In genomic region chr1:205188132-205188531, GRCh38 we compare ENCODE assay signal across 18 cellular contexts. TPM values are rescaled to one million over a fixed set of nuclear protein-coding genes. Genes with fewer than 3 reads are reported as not detected.
DNase-seq lines count a peak whose midpoint lies in the region; ATAC-seq and TF ChIP-seq lines count a peak whose summit lies in the region.
"Had no signal": no experiment of that assay in that cellular context is flagged by ENCODE, and none has a peak within 500 bp of the region (broad histone marks: within the 10 kb centered on the region; RNA-seq: fewer than 3 reads in every experiment).

No MANE protein-coding gene starts in this region.

- no peaks in the 10 kb centered on the region for H3K9me2 ChIP-seq in GM23248 (ENCODE audit: insufficient read depth)

- peaks cover 53% of the 10 kb centered on the region for H3K4me1 Mint-ChIP-seq in activated T-helper 17 cell treated with anti-CD3 and anti-CD28 coated beads, Interleukin-2, amount 50 U/mL, for 72 hours

- H3K4me3 Mint-ChIP-seq in activated T-helper 17 cell treated with anti-CD3 and anti-CD28 coated beads, Interleukin-2, amount 50 U/mL, for 72 hours = no peak overlapping the region
- H3K4me3 Mint-ChIP-seq: CD4-positive, CD25-positive, alpha-beta regulatory T cell; IgD-negative memory B cell had no signal

- peaks cover 93% of the 10 kb centered on the region for H3K79me2 ChIP-seq in GM23248 (ENCODE audit: insufficient read depth)

- H3K9me1 ChIP-seq in IMR-90 (ENCODE audit: insufficient read depth, low read length) = peaks cover 17% of the 10 kb centered on the region

- no peaks in the 10 kb centered on the region for H3K27me3 Mint-ChIP-seq in activated T-helper 17 cell treated with anti-CD3 and anti-CD28 coated beads, Interleukin-2, amount 50 U/mL, for 72 hours
- H3K27me3 Mint-ChIP-seq: CD4-positive, CD25-positive, alpha-beta regulatory T cell; IgD-negative memory B cell had no signal

- CTCF ChIA-PET in IMR-90 (lab: Yijun Ruan, JAX) = interaction anchor here (1.1 kb wide), 1 partner anchor 15 kb away, joined by 3 read pairs; no protein-coding TSS in a partner anchor

- H2AK5ac ChIP-seq in IMR-90 (ENCODE audit: low read depth, low read length) = no peak overlapping the region

- H3K27me3 ChIP-seq in GM23248 (replicated peaks; ENCODE audit: insufficient read depth) = no peaks in the 10 kb centered on the region
- no peaks in the 10 kb centered on the region for H3K27me3 ChIP-seq in IMR-90 (ENCODE audit: control insufficient read depth, insufficient read depth, low read length)
- H3K27me3 ChIP-seq: SJSA1 had no signal

- H3K27ac Mint-ChIP-seq in activated naive CD4-positive, alpha-beta T cell treated with anti-CD3 and anti-CD28 coated beads, Interleukin-2, amount 50 U/mL, for 72 hours = no peak overlapping the region
- H3K27ac Mint-ChIP-seq in activated T-helper 17 cell treated with anti-CD3 and anti-CD28 coated beads, Interleukin-2, amount 50 U/mL, for 72 hours = no peak overlapping the region
- H3K27ac Mint-ChIP-seq: CD4-positive, CD25-positive, alpha-beta regulatory T cell; IgD-negative memory B cell had no signal

- POLR2A ChIA-PET in IMR-90 (lab: Charles Lee; ENCODE audit: unreplicated experiment) = no interaction called here

- H2BK5ac ChIP-seq in IMR-90 (ENCODE audit: low read depth, low read length, poor library complexity, severe bottlenecking) = no peak overlapping the region

- in situ Hi-C loops in GM23248 (cut with MboI) = no loop called here
- in situ Hi-C loops in IMR-90 (cut with MboI; ENCODE audit: low sequenced_read_pairs) = no loop called here

- H3K18ac ChIP-seq in IMR-90 (ENCODE audit: low read depth, low read length) = no peak overlapping the region

- peaks cover 7% of the 10 kb centered on the region; the same call in 1 of the 2 replicates for H4K20me1 ChIP-seq in GM23248 (ENCODE audit: insufficient read depth)
- peaks cover 28% of the 10 kb centered on the region for H4K20me1 ChIP-seq in IMR-90 (ENCODE audit: insufficient read depth, low read length)

- TF ChIP-seq POLR2A in IMR-90 (IDR thresholded peaks at IDR 0.05; ENCODE audit: low read depth, low read length) = no peak

- no peak overlapping the region for H3K4ac ChIP-seq in IMR-90 (ENCODE audit: low read depth, low read length)

- H4K5ac ChIP-seq in IMR-90 (ENCODE audit: low read depth, low read length) = no peak overlapping the region

- H3K4me1 ChIP-seq in GM23248 (ENCODE audit: insufficient read depth) (peaks cover 24% of the 10 kb centered on the region), IMR-90 (ENCODE audit: control insufficient read depth, insufficient read depth, low read length) (peaks cover 20% of the 10 kb centered on the region)

- no peak overlapping the region for H3K4me3 ChIP-seq in GM23248
- H3K4me3 ChIP-seq in IMR-90 (ENCODE audit: insufficient read depth, low read depth, low read length) = no peak overlapping the region
- no peak overlapping the region for H3K4me3 ChIP-seq in epithelial cell of esophagus (ENCODE audit: low read length)
- H3K4me3 ChIP-seq: SJSA1 had no signal

- no peak overlapping the region for H2AK9ac ChIP-seq in IMR-90 (replicated peaks; ENCODE audit: low read depth, low read length, poor library complexity)

- no peak overlapping the region for H2BK120ac ChIP-seq in IMR-90 (ENCODE audit: low read depth, low read length)

- H3K9me3 ChIP-seq in GM23248 (ENCODE audit: low read depth) (no peaks in the 10 kb centered on the region), IMR-90 (ENCODE audit: control insufficient read depth, insufficient read depth, low read length) (no peaks in the 10 kb centered on the region)
- H3K9me3 ChIP-seq: SJSA1 had no signal

- no peak overlapping the region for H2BK20ac ChIP-seq in IMR-90 (ENCODE audit: low read depth, low read length)

- H3K9ac ChIP-seq in GM23248 (no peak overlapping the region), IMR-90 (ENCODE audit: low read depth, low read length) (no peak overlapping the region)

- H3K9me3 Mint-ChIP-seq in activated naive CD4-positive, alpha-beta T cell treated with anti-CD3 and anti-CD28 coated beads, Interleukin-2, amount 50 U/mL, for 72 hours = no peaks in the 10 kb centered on the region
- H3K9me3 Mint-ChIP-seq in activated T-helper 17 cell treated with anti-CD3 and anti-CD28 coated beads, Interleukin-2, amount 50 U/mL, for 72 hours = no peaks in the 10 kb centered on the region
- H3K9me3 Mint-ChIP-seq: IgD-negative memory B cell had no signal

- H4K8ac ChIP-seq in IMR-90 (ENCODE audit: low read depth in 2 of 2, low read length in 2 of 2) = no peak overlapping the region

- DNase-seq in GM23248 (peak; percentile 19), IMR-90 (peak; percentile 44), epithelial cell of esophagus (ENCODE audit: low read depth) (peak; percentile 75), iris pigment epithelial cell (ENCODE audit: low read depth) (peak; percentile 72), MV-4-11 (lab: John Stamatoyannopoulos, UW) (no peak)
- no peak for DNase-seq in activated naive CD4-positive, alpha-beta T cell treated with anti-CD3 and anti-CD28 coated beads, Interleukin-2, amount 50 U/mL, for 72 hours (ENCODE audit: low spot score in 2 of 2)
- DNase-seq: Calu3; CD4-positive, CD25-positive, alpha-beta regulatory T cell; DMS79 treated with DMSO at 0.1 percent for 48 hours; NCI-H1417 treated with DMSO at 0.1 percent for 48 hours; NCI-H2081; NCI-H748 treated with DMSO at 0.1 percent for 48 hours; OCI-M1; RPMI8226 had no signal

- H3K56ac ChIP-seq in IMR-90 (ENCODE audit: extremely low read depth, insufficient read depth, low read length) = no peak overlapping the region

- no peak overlapping the region for H3K23ac ChIP-seq in IMR-90 (ENCODE audit: low read depth, low read length)

- ATAC-seq in IMR-90 (ENCODE audit: low read depth) (no peak), GM21390 (IDR thresholded peaks at IDR 0.05; ENCODE audit: unreplicated experiment) (no peak)
- no peak for ATAC-seq in activated naive CD4-positive, alpha-beta T cell treated with anti-CD3 and anti-CD28 coated beads, Interleukin-2, amount 50 U/mL, for 72 hours
- no peak for ATAC-seq in activated T-helper 17 cell treated with anti-CD3 and anti-CD28 coated beads, Interleukin-2, amount 50 U/mL, for 72 hours (replicated peaks)

- H3K36me3 ChIP-seq in GM23248 (ENCODE audit: low read depth) = no peaks in the 10 kb centered on the region
- H3K36me3 ChIP-seq in IMR-90 (ENCODE audit: control insufficient read depth, insufficient read depth, low read length) = peaks cover 3% of the 10 kb centered on the region; the same call in 1 of the 2 replicates

- H3K36me3 Mint-ChIP-seq in activated naive CD4-positive, alpha-beta T cell treated with anti-CD3 and anti-CD28 coated beads, Interleukin-2, amount 50 U/mL, for 72 hours = peaks cover 11 to 21% of the 10 kb centered on the region in 2 donors
- peaks cover 38% of the 10 kb centered on the region for H3K36me3 Mint-ChIP-seq in activated T-helper 17 cell treated with anti-CD3 and anti-CD28 coated beads, Interleukin-2, amount 50 U/mL, for 72 hours (ENCODE audit: low read depth)

- no peak overlapping the region for H3K4me2 ChIP-seq in GM23248 (ENCODE audit: unreplicated experiment)
- no peak overlapping the region for H3K4me2 ChIP-seq in IMR-90 (ENCODE audit: low read depth, low read length)

- dilution Hi-C loops in IMR-90 (cut with HindIII; ENCODE audit: low sequenced_read_pairs, unreplicated experiment) = no loop called here

- no peak overlapping the region for H4K91ac ChIP-seq in IMR-90 (ENCODE audit: insufficient read depth, low read depth, low read length)

- no peak overlapping the region for H3K14ac ChIP-seq in IMR-90 (replicated peaks; ENCODE audit: low read depth, low read length)

- WGBS in GM23248 (ENCODE audit: low coverage in 1 of 2, low lambda C conversion rate in 2 of 2, missing lambda C conversion rate in 2 of 2), 2 experiments = 67 to 75% methylated on average over 2 of the region's 2 CpGs
- no CpG with 5 or more reads among the region's 2 CpGs for WGBS in IMR-90 (ENCODE audit: extremely low coverage in 2 of 2, insufficient read length in 1 of 2), 2 experiments

- TF ChIP-seq CTCF in IMR-90 (conservative IDR thresholded peaks at IDR 0.05; ENCODE audit: low read depth, low read length) = no peak
- no peak for TF ChIP-seq CTCF in epithelial cell of esophagus (IDR thresholded peaks at IDR 0.05; ENCODE audit: insufficient read depth, low read depth, low read length, missing control alignments)

- H3K79me1 ChIP-seq in IMR-90 (ENCODE audit: low read depth in 1 of 2, low read length in 2 of 2) = peaks cover 56 to 92% of the 10 kb centered on the region in 2 experiments

- H2BK15ac ChIP-seq in IMR-90 (ENCODE audit: low read depth, low read length) = no peak overlapping the region

- H3K27ac ChIP-seq in GM23248 = no peak overlapping the region
- no peak overlapping the region for H3K27ac ChIP-seq in IMR-90 (ENCODE audit: insufficient read depth, low read length)
- H3K27ac ChIP-seq: SJSA1 had no signal

- peaks cover 16% of the 10 kb centered on the region for H3F3A ChIP-seq in GM23248 (ENCODE audit: insufficient read depth)

- H2AFZ ChIP-seq in GM23248 (no peak overlapping the region), IMR-90 (replicated peaks; ENCODE audit: low read length, poor library complexity) (no peak overlapping the region)

- TF ChIP-seq RAD21 in IMR-90 (IDR thresholded peaks at IDR 0.05; ENCODE audit: low read length) = no peak

- intact Hi-C loops in IMR-90 (cut with micrococcal nuclease) = no loop called here

- BruUV-seq in IMR-90 (replicated peaks; lab: Mats Ljungman, UMichigan) = no TSS peak

TF ChIP-seq in IMR-90, 13 proteins besides CTCF, POLR2A, EP300 and RAD21 (continues in another document):
- no peak for TF ChIP-seq NFE2L2 (IDR thresholded peaks at IDR 0.05; ENCODE audit: low read depth, low read length)

RNA-seq across cellular contexts. Expression of gene DSTYK, which starts 23.4 kb away (rescaled TPM):
- total RNA-seq in GM23248 (2014; rRNA removed; shearing (Covaris generic)) = 11.3 and 12.1 TPM in 2 replicates
- polyA plus RNA-seq in GM23248 (2016; fragmentation: Nextera tagmentation; extraction: Ambion mirVana) = 9.8 and 10.6 TPM in 2 replicates
- 18.3 and 19.2 TPM in 2 replicates for total RNA-seq in IMR-90 (2012; rRNA removed)
- 7.2 and 8.0 TPM in 2 replicates for polyA plus RNA-seq in IMR-90 (2012; rRNA removed)
- polyA plus RNA-seq in IMR-90 (2012; cell fraction: cytosol; rRNA removed) = 2.9 and 3.2 TPM in 2 replicates
- polyA plus RNA-seq in IMR-90 (2012; cell fraction: nucleus; rRNA removed; ENCODE audit: low replicate concordance) = 1.8 and 5.1 TPM in 2 replicates
- 10 to 100 TPM; 13.0 to 15.3 TPM for total RNA-seq in activated naive CD4-positive, alpha-beta T cell treated with anti-CD3 and anti-CD28 coated beads, Interleukin-2, amount 50 U/mL, for 72 hours
- total RNA-seq in activated T-helper 17 cell treated with anti-CD3 and anti-CD28 coated beads, Interleukin-2, amount 50 U/mL, for 72 hours = 1 to 10 TPM; 9.8 to 10.0 TPM

RNA-seq across cellular contexts. Expression of gene TMCC2, which starts 39.6 kb away (rescaled TPM):
- total RNA-seq in GM23248 (2014; rRNA removed; shearing (Covaris generic)) = 1.7 and 2.7 TPM in 2 replicates
- polyA plus RNA-seq in GM23248 (2016; fragmentation: Nextera tagmentation; extraction: Ambion mirVana) (0.39 and 0.63 TPM in 2 replicates), IMR-90 (2012; rRNA removed) (4.2 and 4.6 TPM in 2 replicates)
- total RNA-seq in IMR-90 (2012; rRNA removed) = 2.0 and 2.2 TPM in 2 replicates
- 4.5 and 5.0 TPM in 2 replicates for polyA plus RNA-seq in IMR-90 (2012; cell fraction: cytosol; rRNA removed)
- polyA plus RNA-seq in IMR-90 (2012; cell fraction: nucleus; rRNA removed; ENCODE audit: low replicate concordance) = 4.4 and 7.7 TPM in 2 replicates
- total RNA-seq in activated naive CD4-positive, alpha-beta T cell treated with anti-CD3 and anti-CD28 coated beads, Interleukin-2, amount 50 U/mL, for 72 hours = 10 to 100 TPM; 11.1 to 17.2 TPM
- total RNA-seq in activated T-helper 17 cell treated with anti-CD3 and anti-CD28 coated beads, Interleukin-2, amount 50 U/mL, for 72 hours = 1 to 10 TPM; 2.6 to 3.5 TPM

Comparison
In these comparisons a context has a peak if more than half of its experiments do, and no peak if none do; other contexts are left out.
1. DNase-seq: peak in GM23248 (single experiment), IMR-90 (single experiment), epithelial cell of esophagus (single experiment) and iris pigment epithelial cell (single experiment); none in activated naive CD4-positive, alpha-beta T cell treated with anti-CD3 and anti-CD28 coated beads, Interleukin-2, amount 50 U/mL, for 72 hours (0 of 2) and MV-4-11 (single experiment).